ENCODE assay signal across 1 cellular context in the genomic region with DNA sequence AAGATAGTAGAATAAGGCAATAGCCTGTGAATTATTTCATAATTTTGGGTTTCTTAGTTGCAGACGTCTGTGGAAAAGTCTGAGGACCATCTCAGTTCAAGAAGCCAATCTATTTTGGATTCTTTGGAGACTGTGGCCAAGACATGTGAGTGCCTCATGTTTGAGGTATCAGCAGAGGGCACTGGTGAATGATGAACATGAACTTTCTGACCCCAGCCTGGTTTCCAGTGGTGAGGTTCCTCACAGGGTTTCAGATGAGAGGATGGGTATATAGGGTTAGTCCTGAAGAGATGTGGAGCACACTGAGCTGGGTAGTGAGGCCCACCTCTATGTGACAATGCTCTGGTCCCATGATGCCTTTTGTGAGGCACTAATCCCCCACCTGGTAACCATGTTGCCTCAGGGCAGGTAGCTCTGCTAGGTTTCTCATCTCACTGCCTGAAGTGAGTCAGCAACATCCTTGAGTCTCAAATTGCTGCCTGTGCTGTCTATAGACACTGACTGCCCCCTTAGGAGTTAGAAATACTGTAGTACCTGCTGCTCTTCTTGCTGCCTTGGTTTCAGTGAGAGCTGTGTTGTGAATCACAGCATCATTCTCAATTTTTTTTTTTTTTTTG.
A peak's percentile ranks its signal among the peaks of the same experiment; 100 is the strongest.
TF ChIP-seq lines count a peak whose summit lies in the region.

No MANE protein-coding gene starts in this region.

TF ChIP-seq in K562, 482 proteins besides CTCF, POLR2A, EP300 and RAD21 (continued from another document):
- TF ChIP-seq KAT8 (IDR thresholded peaks at IDR 0.05; ENCODE audit: low read depth): no peak
- no peak for TF ChIP-seq HNRNPUL1 (IDR thresholded peaks at IDR 0.05; ENCODE audit: low read length)
- no peak for TF ChIP-seq TFE3 (CRISPR knock-in tag; IDR thresholded peaks at IDR 0.05)
- no peak for TF ChIP-seq TEAD1 (CRISPR knock-in tag; IDR thresholded peaks at IDR 0.05)
- TF ChIP-seq NONO (IDR thresholded peaks at IDR 0.05; ENCODE audit: low read depth in 2 of 2, low read length in 1 of 2): no peak
- TF ChIP-seq L3MBTL2 (IDR thresholded peaks at IDR 0.05): 0 out of 2 replicates have a peak, but pooled peaks have one; percentile 10
- no peak for TF ChIP-seq ZBTB2 (IDR thresholded peaks at IDR 0.05)
- peak; percentile 69 for TF ChIP-seq NFE2 (IDR thresholded peaks at IDR 0.05; ENCODE audit: low read depth)
- TF ChIP-seq NR2C2 (CRISPR knock-in tag; IDR thresholded peaks at IDR 0.05): no peak
- TF ChIP-seq NR2C2 (tag; IDR thresholded peaks at IDR 0.05): no peak
- no peak for TF ChIP-seq ZFP36 (IDR thresholded peaks at IDR 0.05; ENCODE audit: low read depth, low read length, partially characterized antibody)
- TF ChIP-seq GTF3C2 (IDR thresholded peaks at IDR 0.05; ENCODE audit: borderline replicate concordance, extremely low read depth, insufficient read length): no peak
- peak; percentile 20; the same call in 1 of the 2 replicates for TF ChIP-seq MAFF (IDR thresholded peaks at IDR 0.05; ENCODE audit: low read length)
- no peak for TF ChIP-seq ARID2 (IDR thresholded peaks at IDR 0.05)
- TF ChIP-seq, protein P1, sequence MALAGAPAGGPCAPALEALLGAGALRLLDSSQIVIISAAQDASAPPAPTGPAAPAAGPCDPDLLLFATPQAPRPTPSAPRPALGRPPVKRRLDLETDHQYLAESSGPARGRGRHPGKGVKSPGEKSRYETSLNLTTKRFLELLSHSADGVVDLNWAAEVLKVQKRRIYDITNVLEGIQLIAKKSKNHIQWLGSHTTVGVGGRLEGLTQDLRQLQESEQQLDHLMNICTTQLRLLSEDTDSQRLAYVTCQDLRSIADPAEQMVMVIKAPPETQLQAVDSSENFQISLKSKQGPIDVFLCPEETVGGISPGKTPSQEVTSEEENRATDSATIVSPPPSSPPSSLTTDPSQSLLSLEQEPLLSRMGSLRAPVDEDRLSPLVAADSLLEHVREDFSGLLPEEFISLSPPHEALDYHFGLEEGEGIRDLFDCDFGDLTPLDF (CRISPR knock-in tag; IDR thresholded peaks at IDR 0.05): no peak
